Comparison of ENCODE assay signal across 8 cellular contexts in the genomic region with DNA sequence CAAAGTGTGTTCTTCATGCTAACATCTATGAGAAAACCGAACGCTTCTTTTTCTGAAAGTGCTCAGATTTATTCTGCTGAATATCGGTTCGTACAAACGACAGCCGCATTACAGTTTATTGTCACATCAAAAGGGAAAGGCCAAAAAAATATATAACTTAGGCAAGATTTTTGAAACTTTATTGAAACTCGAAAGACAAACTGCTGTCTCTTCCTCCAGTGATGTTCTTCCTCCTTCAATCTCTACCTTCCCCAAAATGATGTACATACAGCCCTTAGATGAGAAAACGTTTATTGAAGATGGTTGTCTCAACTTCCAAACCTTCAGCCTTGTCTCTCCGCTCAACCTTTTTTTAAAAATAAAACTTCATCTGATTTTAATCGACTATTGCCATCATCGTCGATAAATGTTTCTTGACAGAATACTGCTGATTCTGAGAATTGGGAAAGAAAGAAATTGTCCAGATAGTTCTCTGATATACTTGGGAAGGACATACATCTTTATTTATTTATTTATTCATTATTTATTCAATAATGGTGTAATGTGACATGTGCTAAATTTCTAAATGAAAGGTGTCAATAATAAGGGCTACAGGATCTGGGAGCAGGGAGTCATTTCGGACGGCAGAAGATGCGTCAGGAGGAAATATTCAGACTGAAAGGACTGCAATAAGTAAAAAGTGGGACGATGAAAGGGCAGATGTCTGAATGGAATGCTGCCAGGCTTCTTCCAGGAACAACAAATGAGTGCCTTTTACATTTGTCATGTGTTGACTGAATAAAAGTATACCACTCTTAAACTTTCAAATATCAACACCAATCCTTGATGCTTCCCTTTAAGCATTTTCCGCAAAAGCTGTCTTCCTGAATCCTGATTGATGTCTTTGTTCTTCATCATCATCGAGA. TPM values are rescaled to one million over a fixed set of nuclear protein-coding genes. Genes with fewer than 3 reads are reported as not detected.
DNase-seq lines count a peak whose midpoint lies in the region; ATAC-seq, FAIRE-seq and TF ChIP-seq lines count a peak whose summit lies in the region.

No MANE protein-coding gene starts in this region.

- POLR2A ChIA-PET in GM12878 (lab: Charles Lee) = interaction anchor here (1.1 kb wide), 1 partner anchor 414 kb away, joined by 3 read pairs; no protein-coding TSS in a partner anchor

- RAD21 ChIA-PET in GM12878 (lab: Charles Lee; ENCODE audit: unreplicated experiment) = interaction anchor here (1.1 to 1.7 kb wide), 4 partner anchors 12 to 293 kb away, joined by 3 to 6 read pairs (median 4); no protein-coding TSS in a partner anchor

- no peak overlapping the region for H3K4ac ChIP-seq in mesenchymal stem cell (ENCODE audit: low read depth in 1 of 2, low read length in 2 of 2)

- TF ChIP-seq CTCF in heart right ventricle (IDR thresholded peaks at IDR 0.05) (no peak), GM12878 (IDR thresholded peaks at IDR 0.05 in 2 of 3, conservative IDR thresholded peaks at IDR 0.05 in 1 of 3; ENCODE audit: control insufficient read depth in 2 of 3, extremely low read depth in 1 of 3, insufficient read depth in 1 of 3, low read depth in 3 of 3, low read length in 3 of 3) (no peak), vagina (IDR thresholded peaks at IDR 0.05) (no peak)

- no peak for TF ChIP-seq EP300 in GM12878 (IDR thresholded peaks at IDR 0.05; ENCODE audit: borderline replicate concordance in 1 of 2, control insufficient read depth in 1 of 2, low read depth in 2 of 2, low read length in 2 of 2)

- H3K79me2 ChIP-seq in GM12878 (ENCODE audit: control insufficient read depth, insufficient read depth, low read length) = peaks cover 5% of the 10 kb centered on the region

- WGBS in heart right ventricle, 2 donors = 48 to 51% methylated on average over 18 of the region's 18 CpGs
- WGBS in GM12878 (ENCODE audit: insufficient coverage, insufficient replicate concordance, low lambda C conversion rate, missing lambda C conversion rate) = 53% methylated on average over 18 of the region's 18 CpGs
- WGBS in mesenchymal stem cell = 51% methylated on average over 13 of the region's 18 CpGs

- H3K23ac ChIP-seq in mesenchymal stem cell (ENCODE audit: low read length in 2 of 2) = no peak overlapping the region

- BruUV-seq in GM12878 (replicated peaks; lab: Mats Ljungman, UMichigan) = TSS peak; percentile 95

- H2BK15ac ChIP-seq in mesenchymal stem cell (ENCODE audit: low read depth, poor library complexity, severe bottlenecking) = peak overlapping the region; percentile 84

- peak overlapping the region; percentile 82 to 88 for H3K18ac ChIP-seq in mesenchymal stem cell (ENCODE audit: low read depth in 1 of 2, low read length in 2 of 2)

- ATAC-seq in heart right ventricle = no peak
- ATAC-seq in Right ventricle myocardium inferior = no peak
- no peak for ATAC-seq in GM12878
- no peak for ATAC-seq in GM18511 (IDR thresholded peaks at IDR 0.05; ENCODE audit: unreplicated experiment)

- H3K4me1 ChIP-seq in heart right ventricle = peaks cover 0 to 22% (median 14%) of the 10 kb centered on the region in 9 donors
- no peaks in the 10 kb centered on the region for H3K4me1 ChIP-seq in GM12878 (ENCODE audit: control insufficient read depth, insufficient read depth, low read length)
- H3K4me1 ChIP-seq in mesenchymal stem cell (ENCODE audit: control insufficient read depth, insufficient read depth, low read depth, low read length) = peaks cover 2% of the 10 kb centered on the region
- H3K4me1 ChIP-seq in vagina = peaks cover 20% of the 10 kb centered on the region

- CTCF ChIA-PET in GM12878 (lab: Yijun Ruan, JAX) = interaction anchor here (0.7 to 1.7 kb wide), 7 partner anchors 16 to 451 kb away, joined by 3 to 12 read pairs (median 3); a partner anchor contains a TSS

- TF ChIP-seq POLR2A in GM12878 (IDR thresholded peaks at IDR 0.05; ENCODE audit: low read depth, low read length) (no peak), vagina (IDR thresholded peaks at IDR 0.05) (no peak)

- H2BK12ac ChIP-seq in mesenchymal stem cell (ENCODE audit: low read length in 2 of 2) = no peak overlapping the region

- H3K4me2 ChIP-seq in GM12878 (ENCODE audit: control insufficient read depth, insufficient read depth) (peak overlapping the region; percentile 85), mesenchymal stem cell (ENCODE audit: low read length, poor library complexity, severe bottlenecking) (peak overlapping the region; percentile 77)

- peak overlapping the region; percentile 99 for H4K8ac ChIP-seq in mesenchymal stem cell (ENCODE audit: low read length)

- SMC1A ChIA-PET in GM12878 (lab: Charles Lee; ENCODE audit: uncharacterized antibody, unreplicated experiment) = interaction anchor here (1.0 to 3.8 kb wide), 9 partner anchors 12 to 497 kb away, joined by 3 to 16 read pairs (median 5); no protein-coding TSS in a partner anchor

- H3K79me1 ChIP-seq in mesenchymal stem cell (replicated peaks; ENCODE audit: low read length, poor library complexity, severe bottlenecking) = peaks cover 17% of the 10 kb centered on the region

- no peak overlapping the region for H2BK5ac ChIP-seq in mesenchymal stem cell (ENCODE audit: low read depth, low read length, poor library complexity, severe bottlenecking)

- no peaks in the 10 kb centered on the region for H4K20me1 ChIP-seq in GM12878 (ENCODE audit: control insufficient read depth, insufficient read depth)

- H3K36me3 ChIP-seq in heart right ventricle = peaks cover 0 to 22% (median 0%) of the 10 kb centered on the region in 9 donors
- no peaks in the 10 kb centered on the region for H3K36me3 ChIP-seq in GM12878 (ENCODE audit: control insufficient read depth in 2 of 2, insufficient read depth in 2 of 2, low read length in 1 of 2)
- H3K36me3 ChIP-seq in mesenchymal stem cell (ENCODE audit: control insufficient read depth in 1 of 2, insufficient read depth in 2 of 2, low read depth in 1 of 2, low read length in 2 of 2) = peaks cover 0 to 10% of the 10 kb centered on the region in 2 experiments
- no peaks in the 10 kb centered on the region for H3K36me3 ChIP-seq in vagina

- H3K4me3 ChIP-seq in heart right ventricle = peak overlapping the region; percentile 20 to 88 (median 76)
- peak overlapping the region; percentile 83 for H3K4me3 ChIP-seq in GM12878
- peak overlapping the region; percentile 81 to 84 for H3K4me3 ChIP-seq in mesenchymal stem cell (ENCODE audit: insufficient read depth in 1 of 2, low read depth in 1 of 2, low read length in 2 of 2)
- peak overlapping the region; percentile 64 to 87 for H3K4me3 ChIP-seq in vagina

- no peak overlapping the region for H2AK5ac ChIP-seq in mesenchymal stem cell (ENCODE audit: low read length, severe bottlenecking)

- no peak for FAIRE-seq in GM12878 (lab: Jason Lieb, UNC)

- H3K9me3 ChIP-seq in heart right ventricle = no peaks in the 10 kb centered on the region
- no peaks in the 10 kb centered on the region for H3K9me3 ChIP-seq in GM12878 (replicated peaks; ENCODE audit: control insufficient read depth, insufficient read depth, low read length)
- H3K9me3 ChIP-seq in mesenchymal stem cell (ENCODE audit: control insufficient read depth, low read length) = no peaks in the 10 kb centered on the region
- H3K9me3 ChIP-seq in vagina = no peaks in the 10 kb centered on the region

- H2AFZ ChIP-seq in GM12878 (ENCODE audit: control insufficient read depth, low read depth, low read length) (peak overlapping the region; percentile 96), mesenchymal stem cell (ENCODE audit: low read depth, low read length) (peak overlapping the region; percentile 88)

- H3K9ac ChIP-seq in GM12878 (ENCODE audit: control insufficient read depth, insufficient read depth, low read length) (peak overlapping the region; percentile 66), mesenchymal stem cell (ENCODE audit: low read length) (peak overlapping the region; percentile 80)

- no peak overlapping the region for H3K14ac ChIP-seq in mesenchymal stem cell (ENCODE audit: low read length in 2 of 2)

- in situ Hi-C loops in GM12878 (cut with MboI) = no loop called here

- H3K27me3 ChIP-seq in heart right ventricle (no peaks in the 10 kb centered on the region), GM12878 (replicated peaks in 1 of 2; ENCODE audit: control insufficient read depth in 2 of 2, insufficient read depth in 2 of 2, low read length in 1 of 2) (no peaks in the 10 kb centered on the region), mesenchymal stem cell (ENCODE audit: control insufficient read depth in 1 of 2, insufficient read depth in 1 of 2, low read length in 2 of 2) (peaks cover 0 to 5% of the 10 kb centered on the region in 2 experiments), vagina (no peaks in the 10 kb centered on the region)

- no peak for DNase-seq in heart right ventricle
- DNase-seq in Right ventricle myocardium inferior (ENCODE audit: missing footprints) = no peak
- DNase-seq in GM12878 (ENCODE audit: low read depth, low spot score) = no peak
- no peak for DNase-seq in mesenchymal stem cell
- no peak for DNase-seq in vagina (ENCODE audit: extremely low spot score in 2 of 2)
- DNase-seq in putamen (ENCODE audit: low spot score) = no peak
- no peak for DNase-seq in NK-92 treated with Interleukin-12 subunit alpha and Interleukin-12 subunit beta, amount 100 ng/mL, for 24 hours (lab: John Stamatoyannopoulos, UW)

- peak overlapping the region; percentile 73 for H4K91ac ChIP-seq in mesenchymal stem cell (ENCODE audit: low read length)

- no peak for TF ChIP-seq RAD21 in GM12878 (IDR thresholded peaks at IDR 0.05; ENCODE audit: insufficient read depth, low read depth, low read length)

- H2BK120ac ChIP-seq in mesenchymal stem cell (ENCODE audit: low read depth, low read length) = no peak overlapping the region

- intact Hi-C loops in heart right ventricle (cut with DNase I) = loop anchor here in 3 of 10 donors (1.0 to 10.0 kb wide), 4 partner anchors 277 to 472 kb away; a partner anchor contains a TSS
- intact Hi-C loops in Right ventricle myocardium inferior (cut with DNase I) = loop anchor here (10.0 kb wide), 2 partner anchors 472 to 922 kb away; a partner anchor contains a TSS
- intact Hi-C loops in GM12878 (cut with micrococcal nuclease; ENCODE audit: unreplicated experiment) = loop anchor here (2.0 kb wide), 2 partner anchors 354 to 476 kb away; a partner anchor contains a TSS
- intact Hi-C loops in vagina (cut with DNase I) = no loop called here

- peak overlapping the region in 9 of 10 donors; percentile 57 to 82 (median 69) for H3K27ac ChIP-seq in heart right ventricle
- peak overlapping the region; percentile 57 for H3K27ac ChIP-seq in GM12878 (ENCODE audit: control insufficient read depth, insufficient read depth)
- H3K27ac ChIP-seq in mesenchymal stem cell (ENCODE audit: low read length, poor library complexity, severe bottlenecking) = no peak overlapping the region
- H3K27ac ChIP-seq in vagina = peak overlapping the region; percentile 51

RNA-seq across cellular contexts. Expression of a gene that starts 0.8 kb away (rescaled TPM):
- total RNA-seq in heart right ventricle (1 to 10 TPM; 3.3 to 8.5 (median 6.2) TPM), Right ventricle myocardium inferior (7.4 TPM), GM12878 (2014; rRNA removed) (17.1 and 19.8 TPM in 2 replicates), GM12878 (2014; rRNA removed; fragmentation: Illumina TruSeq; extraction: Trizol) (20.9 and 22.5 TPM in 2 replicates), GM12878 (2021) (14.6 and 16.3 TPM in 2 replicates), vagina (30.0 TPM)
- polyA plus RNA-seq in heart right ventricle (10 to 100 TPM in 1 of 2 donors, 1 to 10 TPM in 1; 4.3 to 11.8 TPM), GM12878 (2011; rRNA removed) (23.4 and 35.5 TPM in 2 replicates), GM12878 (2014; fragmentation: Illumina TruSeq; extraction: Trizol) (21.1 and 23.8 TPM in 2 replicates), GM12878 (2014; fragmentation: Nextera tagmentation; extraction: Ambion mirVana) (10 to 100 TPM; 10.1 to 10.6 TPM), GM12878 (2014; rRNA removed) (15.6 and 16.1 TPM in 2 replicates), GM12878 (2016; fragmentation: Nextera tagmentation; extraction: Ambion mirVana) (10 to 100 TPM; 15.9 to 25.3 TPM)
- 59.3 and 61.0 TPM in 2 replicates for total RNA-seq in GM12878 (2013; cell fraction: nucleolus; rRNA removed)
- polyA plus RNA-seq in GM12878 (2011; ENCODE audit: low read depth) = 6.4 TPM
- polyA plus RNA-seq in GM12878 (2011; cell fraction: cytosol; rRNA removed) = 5.8 and 6.3 TPM in 2 replicates
- polyA plus RNA-seq in GM12878 (2011; cell fraction: nucleus; rRNA removed) = 49.8 and 54.6 TPM in 2 replicates
- polyA plus RNA-seq in GM12878 (2012) = 5.7 and 6.8 TPM in 2 replicates
- polyA minus RNA-seq in GM12878 (2011; rRNA and poly(A)+ RNA removed) = 9.9 and 11.3 TPM in 2 replicates
- 4.7 and 7.7 TPM in 2 replicates for polyA minus RNA-seq in GM12878 (2011; cell fraction: cytosol; rRNA and poly(A)+ RNA removed)
- polyA minus RNA-seq in GM12878 (2011; cell fraction: nucleus; rRNA and poly(A)+ RNA removed) = 19.9 and 30.0 TPM in 2 replicates
- polyA plus RNA-seq in mesenchymal stem cell (2013, experiment 1 of 2) = 4.2 TPM
- 4.4 TPM for polyA plus RNA-seq in mesenchymal stem cell (2013, experiment 2 of 2)
